Comparison of ENCODE assay signal across 21 cellular contexts in genomic region chr6:44464051-44464450, GRCh38.
DNase-seq lines count a peak whose midpoint lies in the region; ATAC-seq and TF ChIP-seq lines count a peak whose summit lies in the region.
"Had no signal": no experiment of that assay in that cellular context is flagged by ENCODE, and none has a peak within 500 bp of the region (broad histone marks: within the 10 kb centered on the region; RNA-seq: fewer than 3 reads in every experiment).

No MANE protein-coding gene starts in this region.

- peaks cover 13% of the 10 kb centered on the region for H3K4me1 Mint-ChIP-seq in nephron
- H3K4me1 Mint-ChIP-seq in natural killer cell treated with Interleukin-12 subunit alpha and Interleukin-12 subunit beta and Interleukin-15 and Interleukin-18, amount 100 ng/mL, for 72 hours (ENCODE audit: low read depth in 2 of 2): no peaks in the 10 kb centered on the region
- H3K4me1 Mint-ChIP-seq: CD14-positive monocyte had no signal

- no peaks in the 10 kb centered on the region for H3K9me3 Mint-ChIP-seq in nephron
- H3K9me3 Mint-ChIP-seq in natural killer cell treated with Interleukin-12 subunit alpha and Interleukin-12 subunit beta and Interleukin-15 and Interleukin-18, amount 100 ng/mL, for 72 hours: no peaks in the 10 kb centered on the region
- H3K9me3 Mint-ChIP-seq: IgD-negative memory B cell had no signal

- H3K27me3 Mint-ChIP-seq in nephron (ENCODE audit: low read depth): peaks cover 7% of the 10 kb centered on the region
- H3K27me3 Mint-ChIP-seq in natural killer cell treated with Interleukin-12 subunit alpha and Interleukin-12 subunit beta and Interleukin-15 and Interleukin-18, amount 100 ng/mL, for 72 hours: peaks cover 0 to 9% of the 10 kb centered on the region in 2 donors

- no peak overlapping the region for H3K4me3 ChIP-seq in adrenal gland
- H3K4me3 ChIP-seq in thyroid gland (replicated peaks in 1 of 3): no peak overlapping the region

- intact Hi-C loops in adrenal gland (cut with DNase I) (no loop called here), thyroid gland (cut with DNase I) (no loop called here)

- TF ChIP-seq CTCF in adrenal gland (IDR thresholded peaks at IDR 0.05) (no peak), nephron (IDR thresholded peaks at IDR 0.05; ENCODE audit: unreplicated experiment in 3 of 3) (no peak), thyroid gland (IDR thresholded peaks at IDR 0.05) (no peak)

- H3K4me1 ChIP-seq in adrenal gland (replicated peaks in 1 of 2) (peaks cover 16 to 26% of the 10 kb centered on the region in 2 donors), thyroid gland (peaks cover 24 to 26% of the 10 kb centered on the region in 2 donors)

- H3K9me3 ChIP-seq in adrenal gland (replicated peaks in 1 of 3) (no peaks in the 10 kb centered on the region), thyroid gland (no peaks in the 10 kb centered on the region)

- H3K4me3 Mint-ChIP-seq in nephron: no peak overlapping the region
- no peak overlapping the region for H3K4me3 Mint-ChIP-seq in natural killer cell treated with Interleukin-12 subunit alpha and Interleukin-12 subunit beta and Interleukin-15 and Interleukin-18, amount 100 ng/mL, for 72 hours
- H3K4me3 Mint-ChIP-seq: CD14-positive monocyte, IgD-negative memory B cell had no signal

- peaks cover 3% of the 10 kb centered on the region for H3K27me3 ChIP-seq in adrenal gland
- H3K27me3 ChIP-seq in thyroid gland: no peaks in the 10 kb centered on the region

- no peak for ATAC-seq in natural killer cell treated with Interleukin-12 subunit alpha and Interleukin-12 subunit beta and Interleukin-15 and Interleukin-18, amount 100 ng/mL, for 72 hours

- H3K27ac ChIP-seq in adrenal gland: peak overlapping the region in 4 of 5 donors; percentile 27 to 79 (median 54)
- H3K27ac ChIP-seq in thyroid gland: peak overlapping the region; percentile 36 to 84 (median 64)
- H3K27ac ChIP-seq: RWPE1 had no signal

- H3K36me3 ChIP-seq in adrenal gland (replicated peaks in 1 of 2) (no peaks in the 10 kb centered on the region), thyroid gland (no peaks in the 10 kb centered on the region)

- TF ChIP-seq POLR2A in adrenal gland (IDR thresholded peaks at IDR 0.05) (no peak), thyroid gland (IDR thresholded peaks at IDR 0.05) (no peak)

- peak; percentile 20 for DNase-seq in activated CD8-positive, alpha-beta memory T cell treated with anti-CD3 and anti-CD28 coated beads, Interleukin-2, amount 50 U/mL, for 48 hours
- DNase-seq in activated CD8-positive, alpha-beta memory T cell treated with anti-CD3 and anti-CD28 coated beads for 24 hours: no peak
- peak in 2 of 7 donors; percentile 21 to 47 for DNase-seq in adrenal gland
- no peak for DNase-seq in thyroid gland
- DNase-seq in stimulated activated CD4-positive, alpha-beta T cell treated with anti-CD3 and anti-CD28 coated beads, Interleukin-1b, Interleukin-23, amount 100 ng/mL, for 48 hours: no peak
- DNase-seq in natural killer cell treated with Interleukin-12 subunit alpha and Interleukin-12 subunit beta and Interleukin-15 and Interleukin-18, amount 100 ng/mL, for 72 hours (ENCODE audit: low spot score): no peak
- DNase-seq: AML-193; DMS53; GDM1; Karpas-422; MV-4-11; NCI-H1105 treated with DMSO at 0.1 percent for 48 hours; NCI-H2029 treated with DMSO at 0.1 percent for 48 hours; NCI-H510A treated with DMSO at 0.1 percent for 48 hours; NCI-H748 treated with DMSO at 0.1 percent for 48 hours; NK-92 treated with Interleukin-12 subunit alpha and Interleukin-12 subunit beta, amount 100 ng/mL, for 24 hours; SIG-M5 had no signal

- WGBS in adrenal gland, 4 donors: 64 to 92% (median 80%) methylated on average over 6 of the region's 6 CpGs
- WGBS in thyroid gland, 2 donors: 76 to 83% methylated on average over 6 of the region's 6 CpGs

- H3K27ac Mint-ChIP-seq in nephron: peak overlapping the region in 2 of 3 experiments; percentile 50 to 52
- no peak overlapping the region for H3K27ac Mint-ChIP-seq in natural killer cell treated with Interleukin-12 subunit alpha and Interleukin-12 subunit beta and Interleukin-15 and Interleukin-18, amount 100 ng/mL, for 72 hours
- H3K27ac Mint-ChIP-seq: CD14-positive monocyte, IgD-negative memory B cell had no signal

- H3K36me3 Mint-ChIP-seq in nephron (ENCODE audit: low read depth): no peaks in the 10 kb centered on the region
- H3K36me3 Mint-ChIP-seq in natural killer cell treated with Interleukin-12 subunit alpha and Interleukin-12 subunit beta and Interleukin-15 and Interleukin-18, amount 100 ng/mL, for 72 hours: no peaks in the 10 kb centered on the region
- H3K36me3 Mint-ChIP-seq: CD14-positive monocyte, IgD-negative memory B cell had no signal

Comparison
In these comparisons a context has a peak if more than half of its experiments do, and no peak if none do; other contexts are left out.
1. H3K27ac Mint-ChIP-seq: peak in nephron (2 of 3); none in natural killer cell treated with Interleukin-12 subunit alpha and Interleukin-12 subunit beta and Interleukin-15 and Interleukin-18, amount 100 ng/mL, for 72 hours (0 of 2).